In the genomic region with DNA sequence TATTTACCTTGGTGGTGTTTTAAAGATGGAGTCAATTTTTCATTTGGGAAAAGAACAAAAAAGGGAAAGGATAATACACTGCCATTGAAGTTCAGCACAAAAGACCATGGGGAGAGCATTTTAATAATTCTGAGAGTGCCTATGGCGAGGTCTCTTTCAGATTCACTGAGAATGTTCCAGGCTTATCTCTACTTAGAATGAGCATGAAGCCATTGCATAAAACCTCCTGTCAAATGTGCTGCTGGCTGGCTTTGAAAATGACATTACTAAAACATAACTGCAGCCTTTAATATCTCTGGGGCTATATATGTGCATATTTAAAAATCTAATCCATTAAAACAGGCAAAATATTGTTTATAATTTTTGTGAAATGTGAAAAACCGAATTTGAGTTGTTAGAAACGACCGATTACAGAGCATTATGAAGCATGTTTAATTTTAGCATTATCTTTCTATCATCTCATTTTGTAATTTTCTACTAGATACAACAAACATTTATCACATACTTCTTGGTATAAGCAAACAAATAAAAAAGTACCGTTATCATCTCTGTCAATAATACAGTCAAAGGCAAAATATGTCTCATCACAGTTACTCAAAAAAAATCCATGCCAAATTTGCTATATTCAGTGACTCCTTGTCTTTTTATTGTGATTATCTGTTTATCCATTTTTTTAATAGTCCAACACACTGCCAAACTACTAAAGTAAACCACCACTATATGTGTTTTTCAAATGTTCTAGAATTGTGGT, we compare ENCODE assay signal across 24 cellular contexts.
"Had no signal": no experiment of that assay in that cellular context is flagged by ENCODE, and none has a peak within 500 bp of the region (broad histone marks: within the 10 kb centered on the region; RNA-seq: fewer than 3 reads in every experiment).

No MANE protein-coding gene starts in this region.

- H3K36me3 Mint-ChIP-seq: naive thymus-derived CD4-positive, alpha-beta T cell; neural progenitor cell; stimulated activated effector memory CD8-positive, alpha-beta T cell treated with anti-CD3 and anti-CD28 coated beads, Interleukin-12 subunit alpha, Interleukin-12 subunit beta, amount 100 ng/mL, for 72 hours had no signal

- H2AFZ ChIP-seq: neural progenitor cell, parathyroid adenoma had no signal

- H3K36me3 ChIP-seq: sigmoid colon, thyroid gland, vagina had no signal

- FAIRE-seq: endometrium, frontal cortex, keratinocyte had no signal

- H3K4me1 ChIP-seq: neural progenitor cell, parathyroid adenoma, sigmoid colon, stomach, thyroid gland, vagina had no signal

- H3K4me3 ChIP-seq: lung, neural progenitor cell, sigmoid colon, stomach, thyroid gland, vagina had no signal

- H3K4me1 Mint-ChIP-seq: naive thymus-derived CD4-positive, alpha-beta T cell; nephron; neural progenitor cell; stimulated activated effector memory CD8-positive, alpha-beta T cell treated with anti-CD3 and anti-CD28 coated beads, Interleukin-12 subunit alpha, Interleukin-12 subunit beta, amount 100 ng/mL, for 72 hours had no signal

- H3K9me3 Mint-ChIP-seq: effector memory CD8-positive, alpha-beta T cell had no signal

- H3K4me2 ChIP-seq: neural progenitor cell had no signal

- H3K27me3 ChIP-seq: neural progenitor cell, sigmoid colon, stomach, thyroid gland, vagina had no signal

- ATAC-seq: effector memory CD8-positive, alpha-beta T cell; left lobe of liver; naive thymus-derived CD4-positive, alpha-beta T cell; stimulated activated effector memory CD8-positive, alpha-beta T cell treated with anti-CD3 and anti-CD28 coated beads, Interleukin-12 subunit alpha, Interleukin-12 subunit beta, amount 100 ng/mL, for 72 hours had no signal

- H3K9ac ChIP-seq: neural progenitor cell, parathyroid adenoma had no signal

- H3K4me3 Mint-ChIP-seq: effector memory CD8-positive, alpha-beta T cell; naive thymus-derived CD4-positive, alpha-beta T cell; nephron; neural progenitor cell; stimulated activated effector memory CD8-positive, alpha-beta T cell treated with anti-CD3 and anti-CD28 coated beads, Interleukin-12 subunit alpha, Interleukin-12 subunit beta, amount 100 ng/mL, for 72 hours had no signal

- DNase-seq: cortex of kidney; effector memory CD8-positive, alpha-beta T cell; head of caudate nucleus; mesenchymal stem cell; midbrain; naive thymus-derived CD4-positive, alpha-beta T cell; sigmoid colon; stimulated activated CD4-positive, alpha-beta T cell treated with anti-CD3 and anti-CD28 coated beads, Interleukin-2, amount 100 ng/mL, for 24 hours; stimulated activated CD4-positive, alpha-beta T cell treated with anti-CD3 and anti-CD28 coated beads, Interleukin-4, amount 100 ng/mL, for 24 hours; stimulated activated naive CD4-positive, alpha-beta T cell treated with Interleukin-2 at 50 U/mL for 16 hours; stomach; thyroid gland; trophoblast cell had no signal

- H3K9me3 ChIP-seq: sigmoid colon, stomach, thyroid gland, vagina had no signal

- H3K27ac Mint-ChIP-seq: effector memory CD8-positive, alpha-beta T cell; naive thymus-derived CD4-positive, alpha-beta T cell; nephron; neural progenitor cell; progenitor cell of endocrine pancreas; stimulated activated effector memory CD8-positive, alpha-beta T cell treated with anti-CD3 and anti-CD28 coated beads, Interleukin-12 subunit alpha, Interleukin-12 subunit beta, amount 100 ng/mL, for 72 hours had no signal

- H3K79me2 ChIP-seq: parathyroid adenoma had no signal

- H3K27ac ChIP-seq: neural progenitor cell, parathyroid adenoma, sigmoid colon, stomach, thyroid gland, vagina had no signal

- H3K27me3 Mint-ChIP-seq: progenitor cell of endocrine pancreas had no signal
